In genomic region chr11:65792456-65792855, GRCh38 we compare ENCODE assay signal across 21 cellular contexts. TPM values are rescaled to one million over a fixed set of nuclear protein-coding genes. Genes with fewer than 3 reads are reported as not detected.
DNase-seq lines count a peak whose midpoint lies in the region; ATAC-seq and TF ChIP-seq lines count a peak whose summit lies in the region.
"Had no signal": no experiment of that assay in that cellular context is flagged by ENCODE, and none has a peak within 500 bp of the region (broad histone marks: within the 10 kb centered on the region; RNA-seq: fewer than 3 reads in every experiment).

No MANE protein-coding gene starts in this region.

- no peak for TF ChIP-seq RAD21 in SK-N-SH (IDR thresholded peaks at IDR 0.05; ENCODE audit: low read length)

- dilution Hi-C loops in mammary epithelial cell (cut with HindIII; ENCODE audit: low sequenced_read_pairs) = no loop called here

- H3K36me3 ChIP-seq in SK-N-SH (replicated peaks in 1 of 2; ENCODE audit: control insufficient read depth in 1 of 2, insufficient read depth in 2 of 2, low read length in 1 of 2) (no peaks in the 10 kb centered on the region), mammary epithelial cell (ENCODE audit: insufficient read depth, low read length) (no peaks in the 10 kb centered on the region)

- H3K4me3 Mint-ChIP-seq in progenitor cell of endocrine pancreas (ENCODE audit: low read depth) = no peak overlapping the region
- H3K4me3 Mint-ChIP-seq: central memory CD8-positive, alpha-beta T cell; effector memory CD8-positive, alpha-beta T cell had no signal

- no peaks in the 10 kb centered on the region for H3F3A ChIP-seq in SK-N-SH (replicated peaks; ENCODE audit: insufficient read depth)

- no peaks in the 10 kb centered on the region for H3K9me3 Mint-ChIP-seq in progenitor cell of endocrine pancreas (ENCODE audit: low read depth)
- H3K9me3 Mint-ChIP-seq: central memory CD8-positive, alpha-beta T cell; effector memory CD8-positive, alpha-beta T cell had no signal

- ATAC-seq in SK-N-SH treated with all-trans-retinoic acid at 6 μM for 48 hours (no peak), HG02870 (IDR thresholded peaks at IDR 0.05; ENCODE audit: unreplicated experiment) (no peak)

- no peaks in the 10 kb centered on the region for H3K9me3 ChIP-seq in SK-N-SH
- H3K9me3 ChIP-seq in mammary epithelial cell (replicated peaks; ENCODE audit: insufficient read depth, low read length) = no peaks in the 10 kb centered on the region

- H3K4me3 ChIP-seq in SK-N-SH (ENCODE audit: low read depth in 2 of 2, low read length in 1 of 2) (no peak overlapping the region), mammary epithelial cell (replicated peaks in 1 of 3; ENCODE audit: insufficient read depth in 1 of 3, low read depth in 2 of 3, low read length in 3 of 3) (no peak overlapping the region)

- POLR2A ChIA-PET in SK-N-SH (lab: Yijun Ruan, JAX) = no interaction called here

- BruUV-seq in mammary epithelial cell (replicated peaks; lab: Mats Ljungman, UMichigan) = no TSS peak

- intact Hi-C loops in mammary epithelial cell (cut with micrococcal nuclease) = loop anchor here (2.0 kb wide), 1 partner anchor 24 kb away; no protein-coding TSS in a partner anchor

- H3K36me3 Mint-ChIP-seq in progenitor cell of endocrine pancreas (ENCODE audit: insufficient read depth) = peaks cover 8% of the 10 kb centered on the region

- no peaks in the 10 kb centered on the region for H3K9me2 ChIP-seq in SK-N-SH

- in situ Hi-C loops in mammary epithelial cell (cut with MboI; ENCODE audit: low sequenced_read_pairs in 2 of 2) = no loop called here

- H3K4me1 ChIP-seq in SK-N-SH (ENCODE audit: control insufficient read depth in 1 of 2, insufficient read depth in 2 of 2, low read depth in 1 of 2, low read length in 1 of 2) (no peaks in the 10 kb centered on the region; a peak in 1 of 4 replicates), mammary epithelial cell (ENCODE audit: insufficient read depth, low read length) (peaks cover 48% of the 10 kb centered on the region)

- CTCF ChIA-PET in SK-N-SH (lab: Yijun Ruan, JAX) (interaction anchor here (0.6 to 19.1 kb wide), 4 partner anchors 11 to 154 kb away, joined by 3 to 152 read pairs (median 25); partner anchors contain the start of genes AP5B1 and SIPA1), mammary epithelial cell (lab: Charles Lee; ENCODE audit: low non-redundant PET) (no interaction called here)

- H3K79me2 ChIP-seq in SK-N-SH (ENCODE audit: insufficient read depth) (no peaks in the 10 kb centered on the region), mammary epithelial cell (ENCODE audit: insufficient read depth, low read length) (peaks cover 16% of the 10 kb centered on the region)

- 88% methylated on average over 8 of the region's 16 CpGs for WGBS in SK-N-SH (ENCODE audit: low lambda C conversion rate)
- 11% methylated on average over 8 of the region's 16 CpGs for WGBS in mammary epithelial cell (ENCODE audit: low coverage, missing lambda C conversion rate)

- peaks cover 33% of the 10 kb centered on the region for H3K4me1 Mint-ChIP-seq in progenitor cell of endocrine pancreas (ENCODE audit: low read depth)

- H3K4me2 ChIP-seq in SK-N-SH = no peak overlapping the region
- H3K4me2 ChIP-seq in mammary epithelial cell (ENCODE audit: insufficient read depth, low read depth, low read length) = peak overlapping the region; percentile 65

- no peak overlapping the region for H3K9ac ChIP-seq in SK-N-SH
- H3K9ac ChIP-seq in mammary epithelial cell (ENCODE audit: insufficient read depth, low read length) = peak overlapping the region; percentile 58

- no peaks in the 10 kb centered on the region for H3K27me3 Mint-ChIP-seq in progenitor cell of endocrine pancreas

- no peaks in the 10 kb centered on the region for H4K20me1 ChIP-seq in SK-N-SH (ENCODE audit: insufficient read depth)
- H4K20me1 ChIP-seq in mammary epithelial cell (ENCODE audit: insufficient read depth, low read length) = no peaks in the 10 kb centered on the region

- H3K27me3 ChIP-seq in SK-N-SH (ENCODE audit: insufficient read depth) (peaks cover 23% of the 10 kb centered on the region), mammary epithelial cell (ENCODE audit: insufficient read depth, low read length) (no peaks in the 10 kb centered on the region)

- TF ChIP-seq EP300 in SK-N-SH (IDR thresholded peaks at IDR 0.05; ENCODE audit: borderline replicate concordance in 1 of 2, low read depth in 1 of 2, low read length in 1 of 2) = no peak

- TF ChIP-seq CTCF in SK-N-SH (IDR thresholded peaks at IDR 0.05) (no peak), mammary epithelial cell (conservative IDR thresholded peaks at IDR 0.05 in 1 of 2, IDR thresholded peaks at IDR 0.05 in 1 of 2; ENCODE audit: extremely low read depth in 1 of 2, insufficient read depth in 1 of 2, low read depth in 1 of 2, low read length in 2 of 2) (no peak), progenitor cell of endocrine pancreas (IDR thresholded peaks at IDR 0.05; ENCODE audit: unreplicated experiment) (no peak), GM10266 (IDR thresholded peaks at IDR 0.05; ENCODE audit: control insufficient read depth, insufficient read depth, low read depth, missing control alignments) (no peak)

- H2AFZ ChIP-seq in SK-N-SH (ENCODE audit: low read depth) = no peak overlapping the region
- peak overlapping the region; percentile 23 for H2AFZ ChIP-seq in mammary epithelial cell (ENCODE audit: low read depth, low read length)

- H3K27ac ChIP-seq in SK-N-SH (ENCODE audit: low read depth in 2 of 2, low read length in 1 of 2) (no peak overlapping the region), mammary epithelial cell (ENCODE audit: insufficient read depth, low read depth, low read length) (peak overlapping the region; percentile 76)

- DNase-seq in SK-N-SH (peak; percentile 19), M059J (ENCODE audit: low read depth) (peak; percentile 55), mammary epithelial cell (peak; percentile 69), progenitor cell of endocrine pancreas (ENCODE audit: low spot score, unreplicated experiment) (no peak), GM10266 (ENCODE audit: extremely low spot score) (no peak), AML-193 (lab: John Stamatoyannopoulos, UW) (no peak)
- DNase-seq: activated T-cell treated with anti-CD3 and anti-CD28 coated beads, Interleukin-2, amount 50 U/mL, for 48 hours; amygdala; C1 segment of cervical spinal cord; effector memory CD8-positive, alpha-beta T cell; hippocampal formation; left cardiac atrium; MV-4-11; nucleus accumbens; stimulated activated CD4-positive, alpha-beta T cell treated with anti-CD3 and anti-CD28 coated beads, Interleukin-4, amount 100 ng/mL, for 24 hours; stimulated activated CD8-positive, alpha-beta memory T cell treated with anti-CD3 and anti-CD28 coated beads, Interleukin-4, amount 100 ng/mL, for 48 hours had no signal

- peak overlapping the region; percentile 45 for H3K27ac Mint-ChIP-seq in progenitor cell of endocrine pancreas

TF ChIP-seq in SK-N-SH, 30 proteins besides CTCF, POLR2A, EP300 and RAD21:
- no peak for TF ChIP-seq MEF2A (IDR thresholded peaks at IDR 0.05; ENCODE audit: borderline replicate concordance, low read depth)
TF ChIP-seq in SK-N-SH: peak in this region for 0.

TF ChIP-seq in SK-N-SH treated with all-trans-retinoic acid at 6 μM for 48 hours, 23 proteins besides CTCF, POLR2A, EP300 and RAD21 (continues in another document):
- TF ChIP-seq BACH2 (CRISPR knock-in tag; IDR thresholded peaks at IDR 0.05; ENCODE audit: borderline replicate concordance) = no peak
- no peak for TF ChIP-seq CREB5 (CRISPR knock-in tag; IDR thresholded peaks at IDR 0.05; ENCODE audit: low read depth)
- TF ChIP-seq ZC3H10 (CRISPR knock-in tag; IDR thresholded peaks at IDR 0.05) = no peak

RNA-seq across cellular contexts. Expression of gene OVOL1, which starts 5.6 kb away (rescaled TPM):
- not detected in 2 replicates for polyA plus RNA-seq in SK-N-SH (2012; rRNA removed)
- not detected in 2 replicates for polyA plus RNA-seq in SK-N-SH (2012; cell fraction: cytosol; rRNA removed)
- polyA plus RNA-seq in SK-N-SH (2012; cell fraction: nucleus; rRNA removed) = not detected in 2 replicates
- total RNA-seq in M059J (2014; rRNA removed; shearing (Covaris generic)) = not detected in 2 replicates
- total RNA-seq in mammary epithelial cell = 1 to 10 TPM; 2.7 to 3.0 TPM
- 2.3 TPM for polyA plus RNA-seq in mammary epithelial cell
- polyA minus RNA-seq in mammary epithelial cell = 0.47 TPM
- total RNA-seq in progenitor cell of endocrine pancreas = 12.4 and 12.7 TPM in 2 replicates
- total RNA-seq: left cardiac atrium; sciatic nerve; T-helper 1 cell treated with Interleukin-12 subunit alpha and Interleukin-12 subunit beta and Interleukin-4 antibody, amounts not matched to agents 30 ng/mL and 1 ng/mL, for 36 hours had no signal

RNA-seq across cellular contexts. Expression of gene AP5B1, which starts 11.7 kb away (rescaled TPM):
- polyA plus RNA-seq in SK-N-SH (2012; rRNA removed) = 3.8 and 4.6 TPM in 2 replicates
- 1.2 and 2.0 TPM in 2 replicates for polyA plus RNA-seq in SK-N-SH (2012; cell fraction: cytosol; rRNA removed)
- polyA plus RNA-seq in SK-N-SH (2012; cell fraction: nucleus; rRNA removed) = 11.6 and 11.7 TPM in 2 replicates
- total RNA-seq in M059J (2014; rRNA removed; shearing (Covaris generic)) = 5.9 and 13.0 TPM in 2 replicates
- 10 to 100 TPM; 10.5 to 14.5 TPM for total RNA-seq in mammary epithelial cell
- polyA plus RNA-seq in mammary epithelial cell = 5.6 TPM
- polyA minus RNA-seq in mammary epithelial cell = 5.8 TPM
- 18.4 and 19.3 TPM in 2 replicates for total RNA-seq in progenitor cell of endocrine pancreas

RNA-seq across cellular contexts. Expression of gene SNX32, which starts 41.3 kb away (rescaled TPM):
- polyA plus RNA-seq in SK-N-SH (2012; rRNA removed) (0.81 and 1.0 TPM in 2 replicates), mammary epithelial cell (0.15 TPM)
- polyA plus RNA-seq in SK-N-SH (2012; cell fraction: cytosol; rRNA removed) = 0.39 and 0.58 TPM in 2 replicates
- 5.2 and 6.4 TPM in 2 replicates for polyA plus RNA-seq in SK-N-SH (2012; cell fraction: nucleus; rRNA removed)
- 0.12 TPM in 1 of 2 replicates, not detected in the other for total RNA-seq in M059J (2014; rRNA removed; shearing (Covaris generic))
- total RNA-seq in mammary epithelial cell (1 to 10 TPM in 1 of 2 donors, under 1 TPM in 1; 0.85 to 1.5 TPM), progenitor cell of endocrine pancreas (3.6 and 4.6 TPM in 2 replicates)
- not detected for polyA minus RNA-seq in mammary epithelial cell
- total RNA-seq: left cardiac atrium had no signal

Comparison
In these comparisons a context has a peak if more than half of its experiments do, and no peak if none do; other contexts are left out.
1. DNase-seq: peak in SK-N-SH (single experiment), M059J (single experiment) and mammary epithelial cell (single experiment); none in progenitor cell of endocrine pancreas (single experiment), GM10266 (single experiment) and AML-193 (0 of 2).